ENCODE assay signal across 18 cellular contexts in the genomic region with DNA sequence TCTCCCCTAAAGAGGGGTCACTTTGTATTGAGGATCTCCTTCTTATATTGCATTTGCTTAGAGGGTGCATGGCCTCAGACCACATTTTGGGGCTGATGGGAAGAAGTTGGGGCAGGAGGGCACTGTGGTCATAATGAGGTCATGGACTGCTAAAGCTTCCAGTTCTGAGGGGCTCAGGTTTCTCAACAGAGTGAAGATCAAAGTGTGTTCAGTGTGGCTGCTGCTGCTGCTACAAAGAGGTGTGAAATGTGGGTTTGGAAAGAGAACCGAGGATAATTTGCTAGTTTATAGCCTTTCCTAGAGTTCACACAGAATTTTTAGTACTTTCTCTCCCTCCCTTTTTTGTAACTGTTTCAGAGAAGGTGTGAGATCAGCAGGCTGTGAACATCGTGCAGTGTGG.
"Had no signal": no experiment of that assay in that cellular context is flagged by ENCODE, and none has a peak within 500 bp of the region (broad histone marks: within the 10 kb centered on the region; RNA-seq: fewer than 3 reads in every experiment).

No MANE protein-coding gene starts in this region.

- DNase-seq: KBM-7, MG63, NCI-H1092 treated with DMSO at 0.1 percent for 48 hours, NCI-H1436, NCI-H187, NCI-H2029, NCI-H2081 treated with DMSO at 0.1 percent for 48 hours, NCI-H2171, NCI-H226, NCI-H446, NCI-H510A, NCI-H524 treated with DMSO at 0.1 percent for 48 hours, NCI-H774, Right ventricle myocardium superior, RPMI8226, SIG-M5 had no signal

- H3K27ac ChIP-seq: SJSA1, SK-N-MC had no signal
